16 cellular contexts compared by ENCODE assay signal in genomic region chr9:84874583-84874982, GRCh38.
DNase-seq lines count a peak whose midpoint lies in the region; FAIRE-seq and TF ChIP-seq lines count a peak whose summit lies in the region.
"Had no signal": no experiment of that assay in that cellular context is flagged by ENCODE, and none has a peak within 500 bp of the region (broad histone marks: within the 10 kb centered on the region; RNA-seq: fewer than 3 reads in every experiment).

No MANE protein-coding gene starts in this region.

- H3K36me3 Mint-ChIP-seq in MCF 10A (ENCODE audit: insufficient read depth, unreplicated experiment), result no peaks in the 10 kb centered on the region
- H3K36me3 Mint-ChIP-seq in type B pancreatic cell, result no peaks in the 10 kb centered on the region

- intact Hi-C loops in breast epithelium (cut with DNase I; ENCODE audit: low total_unique reads) (no loop called here), MCF 10A (cut with micrococcal nuclease) (no loop called here), spleen (cut with DNase I; ENCODE audit: low total_unique reads) (no loop called here)

- TF ChIP-seq CTCF in breast epithelium (IDR thresholded peaks at IDR 0.05), result no peak
- no peak for TF ChIP-seq CTCF in MCF 10A (IDR thresholded peaks at IDR 0.05; ENCODE audit: unreplicated experiment)
- TF ChIP-seq CTCF in fibroblast of pulmonary artery (IDR thresholded peaks at IDR 0.05; ENCODE audit: low read length, missing control alignments), result no peak
- TF ChIP-seq CTCF in spleen (IDR thresholded peaks at IDR 0.05 in 8 of 11, conservative IDR thresholded peaks at IDR 0.05 in 3 of 11), result no peak
- no peak for TF ChIP-seq CTCF in type B pancreatic cell (conservative IDR thresholded peaks at IDR 0.05)

- H3K27me3 ChIP-seq in breast epithelium, result no peaks in the 10 kb centered on the region
- H3K27me3 ChIP-seq in spleen (replicated peaks in 1 of 7), result no peaks in the 10 kb centered on the region
- H3K27me3 ChIP-seq: esophagus muscularis mucosa, uterus had no signal

- H3K4me1 ChIP-seq in breast epithelium (no peaks in the 10 kb centered on the region), spleen (peaks cover 4 to 9% (median 6%) of the 10 kb centered on the region in 6 donors)
- H3K4me1 ChIP-seq: esophagus muscularis mucosa, uterus had no signal

- no peak for TF ChIP-seq POLR2A in breast epithelium (IDR thresholded peaks at IDR 0.05)
- TF ChIP-seq POLR2A in spleen (IDR thresholded peaks at IDR 0.05), result no peak

- WGBS in spleen, 5 donors, result 3 to 19% (median 12%) methylated on average over 2 of the region's 2 CpGs

- no peaks in the 10 kb centered on the region for H3K4me1 Mint-ChIP-seq in MCF 10A (ENCODE audit: insufficient read depth, unreplicated experiment)
- H3K4me1 Mint-ChIP-seq in type B pancreatic cell (ENCODE audit: unreplicated experiment), result peaks cover 21% of the 10 kb centered on the region

- CTCF ChIA-PET in MCF 10A (lab: Yijun Ruan, JAX), result interaction anchor here (0.7 kb wide), 1 partner anchor 33 kb away, joined by 3 read pairs; no protein-coding TSS in a partner anchor

- no peak for FAIRE-seq in frontal cortex (lab: Jason Lieb, UNC)
- FAIRE-seq: GM12891, GM19239 had no signal

- H3K27ac Mint-ChIP-seq in MCF 10A (ENCODE audit: low read depth, unreplicated experiment) (no peak overlapping the region), type B pancreatic cell (no peak overlapping the region)

- peak overlapping the region; percentile 46 to 59 for H3K27ac ChIP-seq in breast epithelium
- H3K27ac ChIP-seq in spleen, result peak overlapping the region in 6 of 8 donors; percentile 18 to 58 (median 35)
- H3K27ac ChIP-seq: uterus had no signal

- no TSS peak for BruUV-seq in MCF 10A (replicated peaks; lab: Mats Ljungman, UMichigan)

- no peaks in the 10 kb centered on the region for H3K27me3 Mint-ChIP-seq in MCF 10A (ENCODE audit: insufficient read depth, unreplicated experiment)
- peaks cover 5% of the 10 kb centered on the region for H3K27me3 Mint-ChIP-seq in type B pancreatic cell

- no peak overlapping the region for H3K4me3 ChIP-seq in breast epithelium
- H3K4me3 ChIP-seq in fibroblast of pulmonary artery (replicated peaks; ENCODE audit: low read depth, low read length), result no peak overlapping the region
- no peak overlapping the region for H3K4me3 ChIP-seq in spleen
- H3K4me3 ChIP-seq: esophagus muscularis mucosa, uterus had no signal

- H3K4me3 Mint-ChIP-seq in MCF 10A (ENCODE audit: unreplicated experiment) (no peak overlapping the region), type B pancreatic cell (no peak overlapping the region)

- DNase-seq in breast epithelium (ENCODE audit: low spot score in 2 of 2), result no peak
- DNase-seq in MCF 10A (ENCODE audit: unreplicated experiment), result no peak
- peak; percentile 5 for DNase-seq in RPMI8226
- peak; percentile 44 for DNase-seq in fibroblast of pulmonary artery (ENCODE audit: low read depth)
- no peak for DNase-seq in spleen
- DNase-seq in DMS114 treated with DMSO at 0.1 percent for 48 hours (lab: John Stamatoyannopoulos, UW; ENCODE audit: unreplicated experiment), result no peak
- no peak for DNase-seq in frontal cortex (ENCODE audit: low spot score in 2 of 2)
- no peak for DNase-seq in type B pancreatic cell (ENCODE audit: extremely low spot score, unreplicated experiment)
- DNase-seq: activated naive CD4-positive, alpha-beta T cell treated with anti-CD3 and anti-CD28 coated beads, Interleukin-2, amount 50 U/mL, for 16 hours; DMS53; NCI-H524 treated with DMSO at 0.1 percent for 48 hours; posterior cingulate gyrus; uterus had no signal

- H3K36me3 ChIP-seq in breast epithelium (no peaks in the 10 kb centered on the region), spleen (no peaks in the 10 kb centered on the region)
- H3K36me3 ChIP-seq: esophagus muscularis mucosa, uterus had no signal

- H3K9me3 ChIP-seq in breast epithelium, result no peaks in the 10 kb centered on the region
- H3K9me3 ChIP-seq in spleen, result no peaks in the 10 kb centered on the region
- H3K9me3 ChIP-seq: esophagus muscularis mucosa, uterus had no signal

- H3K9me3 Mint-ChIP-seq in MCF 10A (ENCODE audit: unreplicated experiment) (no peaks in the 10 kb centered on the region), type B pancreatic cell (no peaks in the 10 kb centered on the region)

- POLR2A ChIA-PET in MCF 10A (lab: Yijun Ruan, JAX), result interaction anchor here (0.6 kb wide), 1 partner anchor 165 kb away, joined by 4 read pairs; no protein-coding TSS in a partner anchor

Comparison
In these comparisons a context has a peak if more than half of its experiments do, and no peak if none do; other contexts are left out.
1. DNase-seq: peak in RPMI8226 (single experiment) and fibroblast of pulmonary artery (single experiment); none in breast epithelium (0 of 2), MCF 10A (single experiment), spleen (single experiment), DMS114 treated with DMSO at 0.1 percent for 48 hours (single experiment), frontal cortex (0 of 2) and type B pancreatic cell (single experiment).